ENCODE assay signal across 8 cellular contexts in the genomic region with DNA sequence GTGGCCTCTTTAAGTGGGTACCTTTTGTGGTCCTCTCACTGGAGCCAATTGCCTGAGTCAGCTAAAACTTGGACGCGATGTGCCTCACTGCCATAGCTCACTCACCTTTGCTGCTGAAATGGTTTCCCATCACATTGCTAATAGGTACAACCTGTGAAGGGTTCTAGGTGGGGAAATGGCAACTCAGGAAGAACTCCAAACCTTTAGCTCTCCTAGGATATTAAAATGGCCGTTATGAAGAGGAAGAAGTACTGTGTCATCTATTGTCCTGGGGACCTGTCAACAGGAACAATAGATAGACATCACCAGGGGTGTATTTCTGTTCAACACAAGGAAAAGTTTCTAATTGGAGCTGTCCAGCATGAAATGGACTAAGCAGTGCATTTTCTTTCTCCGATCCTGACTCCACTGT. TPM values are rescaled to one million over a fixed set of nuclear protein-coding genes. Genes with fewer than 3 reads are reported as not detected.
DNase-seq lines count a peak whose midpoint lies in the region; ATAC-seq and TF ChIP-seq lines count a peak whose summit lies in the region.

No MANE protein-coding gene starts in this region.

- H3K18ac ChIP-seq in neuronal stem cell (ENCODE audit: low read length): no peak overlapping the region

- WGBS in neuronal stem cell (ENCODE audit: extremely low coverage in 2 of 2, insufficient read length in 2 of 2, insufficient replicate concordance in 1 of 2), 2 donors: no CpG with 5 or more reads among the region's 4 CpGs

- no peak overlapping the region for H3K23ac ChIP-seq in neuronal stem cell (ENCODE audit: low read depth, low read length, poor library complexity)

- H2AK5ac ChIP-seq in neuronal stem cell (ENCODE audit: low read depth, low read length): no peak overlapping the region

- H4K8ac ChIP-seq in neuronal stem cell (ENCODE audit: low read depth, low read length): no peak overlapping the region

- peaks cover 57% of the 10 kb centered on the region for H3K4me1 Mint-ChIP-seq in CD8-positive, alpha-beta T cell (ENCODE audit: low read depth)

- no peaks in the 10 kb centered on the region for H3K9me3 ChIP-seq in CD8-positive, alpha-beta T cell (ENCODE audit: low read length)
- H3K9me3 ChIP-seq in neuronal stem cell (replicated peaks in 1 of 2; ENCODE audit: control insufficient read depth in 2 of 2, insufficient read depth in 1 of 2, low read depth in 1 of 2, low read length in 2 of 2): no peaks in the 10 kb centered on the region

- H2AFZ ChIP-seq in neuronal stem cell (ENCODE audit: low read length): no peak overlapping the region

- no peak for ATAC-seq in CD8-positive, alpha-beta T cell

- no peak for TF ChIP-seq CTCF in CD8-positive, alpha-beta T cell (IDR thresholded peaks at IDR 0.05)
- no peak for TF ChIP-seq CTCF in epithelial cell of esophagus (IDR thresholded peaks at IDR 0.05; ENCODE audit: insufficient read depth, low read depth, low read length, missing control alignments)

- H3K27ac Mint-ChIP-seq in CD8-positive, alpha-beta T cell: peak overlapping the region; percentile 98

- no peak overlapping the region for H3K4ac ChIP-seq in neuronal stem cell (ENCODE audit: low read length)

- no peak overlapping the region for H2BK120ac ChIP-seq in neuronal stem cell (ENCODE audit: low read depth, low read length)

- no peaks in the 10 kb centered on the region for H3K9me3 Mint-ChIP-seq in CD8-positive, alpha-beta T cell

- no peak overlapping the region for H2BK12ac ChIP-seq in neuronal stem cell (ENCODE audit: low read length)

- H2BK15ac ChIP-seq in neuronal stem cell (ENCODE audit: low read length): no peak overlapping the region

- no peak overlapping the region for H3K4me2 ChIP-seq in neuronal stem cell (ENCODE audit: insufficient read depth, low read length, poor library complexity, severe bottlenecking)

- no peaks in the 10 kb centered on the region for H3K27me3 Mint-ChIP-seq in CD8-positive, alpha-beta T cell (ENCODE audit: low read depth)

- peak overlapping the region; percentile 72 for H3K4me3 ChIP-seq in CD8-positive, alpha-beta T cell (ENCODE audit: low read depth, low read length)
- H3K4me3 ChIP-seq in epithelial cell of esophagus (ENCODE audit: low read length) (peak overlapping the region; percentile 73), neuronal stem cell (ENCODE audit: low read length in 2 of 2) (peak overlapping the region in 1 of 2 donors; percentile 99)

- H3K27me3 ChIP-seq in CD8-positive, alpha-beta T cell (ENCODE audit: insufficient read depth, low read length): no peaks in the 10 kb centered on the region
- H3K27me3 ChIP-seq in neuronal stem cell (ENCODE audit: control insufficient read depth in 3 of 3, insufficient read depth in 3 of 3, low read depth in 1 of 3, low read length in 3 of 3): no peaks in the 10 kb centered on the region

- peaks cover 10% of the 10 kb centered on the region for H3K79me1 ChIP-seq in neuronal stem cell (ENCODE audit: low read depth, low read length)

- CTCF ChIA-PET in CD8-positive, alpha-beta T cell (lab: Charles Lee): interaction anchor here (0.7 to 0.9 kb wide), 2 partner anchors 59 to 169 kb away, joined by 3 to 4 read pairs; no protein-coding TSS in a partner anchor

- peaks cover 60% of the 10 kb centered on the region for H3K36me3 Mint-ChIP-seq in CD8-positive, alpha-beta T cell

- H3K4me3 Mint-ChIP-seq in CD8-positive, alpha-beta T cell: peak overlapping the region; percentile 98

- no peak overlapping the region for H4K91ac ChIP-seq in neuronal stem cell (ENCODE audit: low read depth, low read length, poor library complexity)

- peak overlapping the region; percentile 98 for H3K27ac ChIP-seq in CD8-positive, alpha-beta T cell (ENCODE audit: low read depth, low read length)
- H3K27ac ChIP-seq in neuronal stem cell (replicated peaks; ENCODE audit: low read length): no peak overlapping the region

- no peak overlapping the region for H3K14ac ChIP-seq in neuronal stem cell (ENCODE audit: low read length)

- intact Hi-C loops in CD8-positive, alpha-beta T cell (cut with DNase I, micrococcal nuclease): loop anchor here in 1 of 2 experiments (2.0 to 10.0 kb wide), 3 partner anchors 460 to 878 kb away; a partner anchor contains a TSS

- H3K9ac ChIP-seq in neuronal stem cell (ENCODE audit: low read depth, low read length, poor library complexity): peak overlapping the region; percentile 50

- peaks cover 29% of the 10 kb centered on the region for H3K36me3 ChIP-seq in CD8-positive, alpha-beta T cell (ENCODE audit: insufficient read depth, low read length)
- peaks cover 29 to 60% of the 10 kb centered on the region in 2 donors for H3K36me3 ChIP-seq in neuronal stem cell (replicated peaks in 1 of 2; ENCODE audit: control insufficient read depth in 2 of 2, insufficient read depth in 2 of 2, low read length in 2 of 2)

- no peak overlapping the region for H2BK5ac ChIP-seq in neuronal stem cell (ENCODE audit: low read length)

- DNase-seq in CD8-positive, alpha-beta T cell: no peak
- DNase-seq in OCI-M1 (lab: John Stamatoyannopoulos, UW) (peak; percentile 42), epithelial cell of esophagus (ENCODE audit: low read depth) (no peak), neuronal stem cell (ENCODE audit: low spot score) (no peak), COLO829 (ENCODE audit: low spot score) (no peak), cerebellum (ENCODE audit: low spot score) (no peak), DMS79 treated with DMSO at 0.1 percent for 48 hours (lab: John Stamatoyannopoulos, UW) (no peak)
- DNase-seq in NK-92 treated with Interleukin-12 subunit alpha and Interleukin-12 subunit beta, amount 100 ng/mL, for 24 hours (lab: John Stamatoyannopoulos, UW): no peak

- peaks cover 45% of the 10 kb centered on the region for H3K4me1 ChIP-seq in CD8-positive, alpha-beta T cell (ENCODE audit: insufficient read depth, low read length)
- peaks cover 6% of the 10 kb centered on the region in 2 donors for H3K4me1 ChIP-seq in neuronal stem cell (ENCODE audit: control insufficient read depth in 2 of 2, insufficient read depth in 1 of 2, low read depth in 1 of 2, low read length in 2 of 2)

- POLR2A ChIA-PET in CD8-positive, alpha-beta T cell (lab: Charles Lee): interaction anchor here (0.6 to 3.8 kb wide), 13 partner anchors 23 to 148 kb away, joined by 3 to 38 read pairs (median 7); a partner anchor contains a TSS

RNA-seq across cellular contexts. Expression of a gene that starts 1.2 kb away (rescaled TPM):
- total RNA-seq in CD8-positive, alpha-beta T cell: 100 to 1,000 TPM; 177 to 186 TPM
- 27.3 TPM for polyA plus RNA-seq in neuronal stem cell (2013, experiment 1 of 2)
- polyA plus RNA-seq in neuronal stem cell (2013, experiment 2 of 2): 27.7 TPM
- total RNA-seq in cerebellum: 127 TPM

RNA-seq across cellular contexts. Expression of a gene that starts 5.3 kb away (rescaled TPM):
- total RNA-seq in CD8-positive, alpha-beta T cell: 1 to 10 TPM; 2.7 to 3.3 TPM
- polyA plus RNA-seq in neuronal stem cell (2013, experiment 1 of 2): 8.0 TPM
- polyA plus RNA-seq in neuronal stem cell (2013, experiment 2 of 2): 7.9 TPM
- 14.3 TPM for total RNA-seq in cerebellum

RNA-seq across cellular contexts. Expression of a gene that starts 40.9 kb away (rescaled TPM):
- 1 to 10 TPM in 1 of 2 experiments, under 1 TPM in 1; 0.94 to 2.1 TPM for total RNA-seq in CD8-positive, alpha-beta T cell
- polyA plus RNA-seq in neuronal stem cell (2013, experiment 1 of 2): 1.3 TPM
- 1.5 TPM for polyA plus RNA-seq in neuronal stem cell (2013, experiment 2 of 2)
- 0.27 TPM for total RNA-seq in cerebellum

RNA-seq across cellular contexts. Expression of a gene that starts 52.7 kb away (rescaled TPM):
- total RNA-seq in CD8-positive, alpha-beta T cell: 1 to 10 TPM; 6.0 to 6.2 TPM
- 10.5 TPM for polyA plus RNA-seq in neuronal stem cell (2013, experiment 1 of 2)
- polyA plus RNA-seq in neuronal stem cell (2013, experiment 2 of 2): 10.3 TPM
- 16.7 TPM for total RNA-seq in cerebellum

RNA-seq across cellular contexts. Expression of a gene that starts 57.1 kb away (rescaled TPM):
- total RNA-seq in CD8-positive, alpha-beta T cell: 100 to 1,000 TPM; 256 to 268 TPM
- polyA plus RNA-seq in neuronal stem cell (2013, experiment 1 of 2): 7.7 TPM
- polyA plus RNA-seq in neuronal stem cell (2013, experiment 2 of 2): 7.6 TPM
- 23.7 TPM for total RNA-seq in cerebellum
